8 cellular contexts compared by ENCODE assay signal in genomic region chr22:35257002-35257320, GRCh38. TPM values are rescaled to one million over a fixed set of nuclear protein-coding genes. Genes with fewer than 3 reads are reported as not detected.
A peak's percentile ranks its signal among the peaks of the same experiment; 100 is the strongest.
DNase-seq lines count a peak whose midpoint lies in the region; ATAC-seq and TF ChIP-seq lines count a peak whose summit lies in the region.

No MANE protein-coding gene starts in this region.

- no peak for TF ChIP-seq RAD21 in liver (IDR thresholded peaks at IDR 0.05)

- DNase-seq in upper lobe of right lung = no peak
- no peak for DNase-seq in sciatic nerve (ENCODE audit: low spot score)
- DNase-seq in superior temporal gyrus (ENCODE audit: extremely low spot score) = no peak
- DNase-seq in DMS53 (lab: John Stamatoyannopoulos, UW) = no peak

- H3K27me3 ChIP-seq in liver (ENCODE audit: control insufficient read depth in 4 of 4, insufficient read depth in 4 of 4, low read length in 3 of 4) (no peaks in the 10 kb centered on the region), upper lobe of right lung (no peaks in the 10 kb centered on the region)

- H3K36me3 ChIP-seq in liver (ENCODE audit: control insufficient read depth in 4 of 4, insufficient read depth in 3 of 4, low read depth in 1 of 4, low read length in 3 of 4) = peaks cover 0 to under 1% (median 0%) of the 10 kb centered on the region in 4 donors
- H3K36me3 ChIP-seq in upper lobe of right lung = peaks cover under 1% of the 10 kb centered on the region

- H3K27ac Mint-ChIP-seq in activated naive CD8-positive, alpha-beta T cell = peak overlapping the region; percentile 88

- peak overlapping the region; percentile 82 for H3K4me3 Mint-ChIP-seq in activated naive CD8-positive, alpha-beta T cell

- peaks cover 26% of the 10 kb centered on the region for H3K4me1 Mint-ChIP-seq in activated naive CD8-positive, alpha-beta T cell (ENCODE audit: low read depth)

- ATAC-seq in GM18511 (IDR thresholded peaks at IDR 0.05; ENCODE audit: unreplicated experiment) (peak; percentile 17), HG02884 (IDR thresholded peaks at IDR 0.05; ENCODE audit: unreplicated experiment) (peak; percentile 20), upper lobe of right lung (no peak), sciatic nerve (no peak)

- H3K9me3 ChIP-seq in liver (ENCODE audit: control insufficient read depth in 4 of 4, low read length in 3 of 4) = no peaks in the 10 kb centered on the region
- H3K9me3 ChIP-seq in upper lobe of right lung = no peaks in the 10 kb centered on the region

- H3K27ac ChIP-seq in liver (ENCODE audit: low read depth in 1 of 2, low read length in 2 of 2) (peak overlapping the region; percentile 90 to 96), upper lobe of right lung (peak overlapping the region; percentile 99)

- no peaks in the 10 kb centered on the region for H3K9me3 Mint-ChIP-seq in activated naive CD8-positive, alpha-beta T cell (ENCODE audit: low read depth)

- H3K27me3 Mint-ChIP-seq in activated naive CD8-positive, alpha-beta T cell = no peaks in the 10 kb centered on the region

- peak overlapping the region; percentile 35 to 75 for H3K9ac ChIP-seq in liver (ENCODE audit: low read depth in 1 of 2, low read length in 2 of 2)

- no peaks in the 10 kb centered on the region for H3K36me3 Mint-ChIP-seq in activated naive CD8-positive, alpha-beta T cell

- intact Hi-C loops in upper lobe of right lung (cut with DNase I) = no loop called here
- intact Hi-C loops in sciatic nerve (cut with DNase I) = no loop called here

- 8% methylated on average over 3 of the region's 3 CpGs for WGBS in liver

- H3K4me3 ChIP-seq in liver (ENCODE audit: low read depth in 1 of 3, low read length in 3 of 3) (peak overlapping the region; percentile 76 to 97 (median 90)), upper lobe of right lung (peak overlapping the region; percentile 87)

- TF ChIP-seq CTCF in liver (IDR thresholded peaks at IDR 0.05; ENCODE audit: low read depth, low read length, missing input control) = no peak
- no peak for TF ChIP-seq CTCF in upper lobe of right lung (IDR thresholded peaks at IDR 0.05)

- peaks cover 2 to 26% (median 18%) of the 10 kb centered on the region in 4 donors for H3K4me1 ChIP-seq in liver (ENCODE audit: control insufficient read depth in 4 of 4, insufficient read depth in 4 of 4, low read length in 3 of 4)
- H3K4me1 ChIP-seq in upper lobe of right lung = peaks cover 10% of the 10 kb centered on the region

TF ChIP-seq in liver, 16 proteins besides CTCF, POLR2A, EP300 and RAD21:
- no peak for TF ChIP-seq ZBTB33 (IDR thresholded peaks at IDR 0.05)
- TF ChIP-seq SP1 (IDR thresholded peaks at IDR 0.05) = no peak
- TF ChIP-seq YY1 (IDR thresholded peaks at IDR 0.05) = no peak
- TF ChIP-seq GABPA (IDR thresholded peaks at IDR 0.05 in 1 of 2, conservative IDR thresholded peaks at IDR 0.05 in 1 of 2) = no peak
- no peak for TF ChIP-seq HNF4G (IDR thresholded peaks at IDR 0.05)
- no peak for TF ChIP-seq ATF3 (IDR thresholded peaks at IDR 0.05)

RNA-seq across cellular contexts. Expression of gene HMGXB4, which starts 0.3 kb away (rescaled TPM):
- total RNA-seq in liver (1 to 10 TPM; 8.0 to 9.9 TPM), upper lobe of right lung (17.5 TPM), sciatic nerve (22.8 TPM)
- 1 to 10 TPM; 4.0 to 6.9 TPM for polyA plus RNA-seq in liver

RNA-seq across cellular contexts. Expression of gene TOM1, which starts 42.7 kb away (rescaled TPM):
- total RNA-seq in liver = 10 to 100 TPM; 17.9 to 53.0 TPM
- 10 to 100 TPM; 49.7 to 51.3 TPM for polyA plus RNA-seq in liver
- total RNA-seq in upper lobe of right lung = 101 TPM
- 48.2 TPM for total RNA-seq in sciatic nerve

Comparison
In these comparisons a context has a peak if more than half of its experiments do, and no peak if none do; other contexts are left out.
1. ATAC-seq: peak in GM18511 (single experiment) and HG02884 (single experiment); none in upper lobe of right lung (single experiment) and sciatic nerve (single experiment).